1 cellular context compared by ENCODE assay signal in genomic region chr5:76790632-76791290, GRCh38.
TF ChIP-seq lines count a peak whose summit lies in the region.

No MANE protein-coding gene starts in this region.

TF ChIP-seq in K562, 482 proteins besides CTCF, POLR2A, EP300 and RAD21:
- TF ChIP-seq SMARCC2 (IDR thresholded peaks at IDR 0.05; ENCODE audit: low read depth): peak; percentile 24; the same call in 1 of the 2 replicates
- TF ChIP-seq ARID1B (IDR thresholded peaks at IDR 0.05): peak; percentile 70
- peak; percentile 27; the same call in 1 of the 2 replicates for TF ChIP-seq TCF3 (CRISPR knock-in tag; IDR thresholded peaks at IDR 0.05)
- peak; percentile 39 for TF ChIP-seq CTBP1 (IDR thresholded peaks at IDR 0.05; ENCODE audit: borderline replicate concordance)
- peak; percentile 75 for TF ChIP-seq ATF7 (IDR thresholded peaks at IDR 0.05)
- 0 out of 2 replicates have a peak, but pooled peaks have one; percentile 33 for TF ChIP-seq SOX6 (IDR thresholded peaks at IDR 0.05)
- peak; percentile 83 to 86 for TF ChIP-seq KDM1A (IDR thresholded peaks at IDR 0.05)
- TF ChIP-seq SMARCA4 (IDR thresholded peaks at IDR 0.05): peak; percentile 62
- TF ChIP-seq C11orf30 (IDR thresholded peaks at IDR 0.05; ENCODE audit: low read depth): no peak
- peak; percentile 47; the same call in 1 of the 2 replicates for TF ChIP-seq MEF2A (IDR thresholded peaks at IDR 0.05; ENCODE audit: control insufficient read depth, low read depth, low read length)
- TF ChIP-seq ATF3 (IDR thresholded peaks at IDR 0.05): peak; percentile 90
- TF ChIP-seq ATF3 (CRISPR knock-in tag; conservative IDR thresholded peaks at IDR 0.05): no peak
- TF ChIP-seq JUN (IDR thresholded peaks at IDR 0.05; ENCODE audit: borderline replicate concordance, low read depth, low read length): peak; percentile 65; the same call in 1 of the 2 replicates
- TF ChIP-seq JUN (CRISPR knock-in tag; IDR thresholded peaks at IDR 0.05; ENCODE audit: borderline replicate concordance): no peak
- no peak for TF ChIP-seq E2F4 (CRISPR knock-in tag; IDR thresholded peaks at IDR 0.05; ENCODE audit: low read depth)
- TF ChIP-seq CBFA2T2 (conservative IDR thresholded peaks at IDR 0.05): peak; percentile 33
- peak; percentile 76; the same call in 1 of the 2 replicates for TF ChIP-seq SMAD4 (CRISPR knock-in tag; conservative IDR thresholded peaks at IDR 0.05)
- no peak for TF ChIP-seq TSC22D4 (tag; IDR thresholded peaks at IDR 0.05)
- peak; percentile 98 for TF ChIP-seq FOSL1 (tag; conservative IDR thresholded peaks at IDR 0.05)
- TF ChIP-seq FOXK2 (conservative IDR thresholded peaks at IDR 0.05 in 1 of 2, IDR thresholded peaks at IDR 0.05 in 1 of 2; ENCODE audit: low read depth in 2 of 2): peak in 1 of 2 experiments; percentile 51; a peak in 2 of 4 replicates
- no peak for TF ChIP-seq CEBPG (CRISPR knock-in tag; IDR thresholded peaks at IDR 0.05)
- TF ChIP-seq CEBPG (tag; conservative IDR thresholded peaks at IDR 0.05 in 1 of 2, IDR thresholded peaks at IDR 0.05 in 1 of 2): peak in 1 of 2 experiments; percentile 60; a peak in 2 of 4 replicates
- TF ChIP-seq RCOR1 (IDR thresholded peaks at IDR 0.05; ENCODE audit: borderline replicate concordance in 1 of 2, low read depth in 2 of 2, low read length in 2 of 2): peak; percentile 31 to 59; a peak in 2 of 4 replicates
- no peak for TF ChIP-seq U2AF2 (optimal IDR thresholded peaks at IDR 0.05; ENCODE audit: low read depth, low read length)
- TF ChIP-seq HDAC1 (IDR thresholded peaks at IDR 0.05): 0 out of 4 replicates have a peak, but pooled peaks of 1 of the 2 experiments have one; percentile 36
- TF ChIP-seq CREB3 (tag; conservative IDR thresholded peaks at IDR 0.05; ENCODE audit: low read depth): no peak
- TF ChIP-seq LEF1 (IDR thresholded peaks at IDR 0.05): peak; percentile 59; the same call in 1 of the 2 replicates
- TF ChIP-seq TRIM24 (IDR thresholded peaks at IDR 0.05): 0 out of 4 replicates have a peak, but pooled peaks of 1 of the 2 experiments have one; percentile 17
- TF ChIP-seq MBD1 (CRISPR knock-in tag; IDR thresholded peaks at IDR 0.05): no peak
- no peak for TF ChIP-seq RBM17 (IDR thresholded peaks at IDR 0.05; ENCODE audit: borderline replicate concordance, low read depth, low read length)
- peak; percentile 68 for TF ChIP-seq CBFA2T3 (IDR thresholded peaks at IDR 0.05)
- no peak for TF ChIP-seq CCNT2 (IDR thresholded peaks at IDR 0.05; ENCODE audit: borderline replicate concordance, extremely low read depth, insufficient read length, low read depth, low read length)
- no peak for TF ChIP-seq ZNF609 (CRISPR knock-in tag; IDR thresholded peaks at IDR 0.05; ENCODE audit: borderline replicate concordance)
- 0 out of 2 replicates have a peak, but pooled peaks have one; percentile 1 for TF ChIP-seq CREM (IDR thresholded peaks at IDR 0.05; ENCODE audit: low read depth)
- peak; percentile 30; the same call in 1 of the 2 replicates for TF ChIP-seq VEZF1 (CRISPR knock-in tag; IDR thresholded peaks at IDR 0.05)
- no peak for TF ChIP-seq E2F1 (CRISPR knock-in tag; IDR thresholded peaks at IDR 0.05)
- TF ChIP-seq JUND (IDR thresholded peaks at IDR 0.05; ENCODE audit: borderline replicate concordance, low read depth, low read length): peak; percentile 56; the same call in 1 of the 2 replicates
- no peak; the same call in 2 of the 3 replicates for TF ChIP-seq JUND (tag; IDR thresholded peaks at IDR 0.05; ENCODE audit: borderline replicate concordance, low read depth, low read length)
